ENCODE assay signal across 20 cellular contexts in genomic region chr6:158457616-158458278, GRCh38.
DNase-seq lines count a peak whose midpoint lies in the region; ATAC-seq and TF ChIP-seq lines count a peak whose summit lies in the region.
"Had no signal": no experiment of that assay in that cellular context is flagged by ENCODE, and none has a peak within 500 bp of the region (broad histone marks: within the 10 kb centered on the region; RNA-seq: fewer than 3 reads in every experiment).

No MANE protein-coding gene starts in this region.

- H3K27ac Mint-ChIP-seq in nephron, result peak overlapping the region; percentile 77 to 92 (median 81)
- no peak overlapping the region for H3K27ac Mint-ChIP-seq in activated T-helper 17 cell treated with anti-CD3 and anti-CD28 coated beads, Interleukin-2, amount 50 U/mL, for 72 hours
- H3K27ac Mint-ChIP-seq: activated CD4-positive, alpha-beta memory T cell treated with anti-CD3 and anti-CD28 coated beads for 36 hours; activated naive CD4-positive, alpha-beta T cell treated with anti-CD3 and anti-CD28 coated beads, Interleukin-2, amount 50 U/mL, for 24 hours; CD8-positive, alpha-beta T cell; mesothelial cell of epicardium; T-helper 17 cell had no signal

- H3K4me1 Mint-ChIP-seq in nephron, result peaks cover 18% of the 10 kb centered on the region
- no peaks in the 10 kb centered on the region for H3K4me1 Mint-ChIP-seq in activated T-helper 17 cell treated with anti-CD3 and anti-CD28 coated beads, Interleukin-2, amount 50 U/mL, for 72 hours
- H3K4me1 Mint-ChIP-seq: activated naive CD4-positive, alpha-beta T cell treated with anti-CD3 and anti-CD28 coated beads, Interleukin-2, amount 50 U/mL, for 24 hours had no signal

- no peaks in the 10 kb centered on the region for H3K27me3 Mint-ChIP-seq in nephron (ENCODE audit: low read depth)
- H3K27me3 Mint-ChIP-seq in activated T-helper 17 cell treated with anti-CD3 and anti-CD28 coated beads, Interleukin-2, amount 50 U/mL, for 72 hours, result no peaks in the 10 kb centered on the region
- H3K27me3 Mint-ChIP-seq: activated CD4-positive, alpha-beta memory T cell treated with anti-CD3 and anti-CD28 coated beads for 36 hours; activated naive CD4-positive, alpha-beta T cell treated with anti-CD3 and anti-CD28 coated beads, Interleukin-2, amount 50 U/mL, for 24 hours; T-helper 17 cell had no signal

- peak; percentile 43 for DNase-seq in EH (ENCODE audit: low read depth)
- DNase-seq in M059J (ENCODE audit: low read depth), result peak; percentile 38
- DNase-seq in cerebellar cortex (ENCODE audit: low spot score), result peak; percentile 53
- DNase-seq in activated CD4-positive, CD25-positive, alpha-beta regulatory T cell treated with anti-CD3 and anti-CD28 coated beads, Interleukin-2, amount 50 U/mL, for 72 hours, result no peak
- DNase-seq: activated CD4-positive, alpha-beta memory T cell treated with anti-CD3 and anti-CD28 coated beads for 36 hours; activated T-cell treated with anti-CD3 and anti-CD28 coated beads, Interleukin-2, amount 50 U/mL, for 1 hour; CD8-positive, alpha-beta T cell; DND-41; Karpas-422; NCI-H1092; NCI-H526; stimulated activated CD4-positive, alpha-beta T cell treated with anti-CD3 and anti-CD28 coated beads, Interleukin-12 subunit alpha, Interleukin-12 subunit beta, amount 100 ng/mL, for 4 hours; T-helper 17 cell had no signal

- TF ChIP-seq CTCF in nephron (IDR thresholded peaks at IDR 0.05; ENCODE audit: unreplicated experiment in 3 of 3), result no peak

- ATAC-seq in HG02798 (IDR thresholded peaks at IDR 0.05; ENCODE audit: poor library complexity, unreplicated experiment) (no peak), HG03457 (IDR thresholded peaks at IDR 0.05; ENCODE audit: unreplicated experiment) (no peak)
- ATAC-seq in activated T-helper 17 cell treated with anti-CD3 and anti-CD28 coated beads, Interleukin-2, amount 50 U/mL, for 72 hours (replicated peaks), result no peak
- ATAC-seq: CD8-positive, alpha-beta T cell; T-helper 17 cell had no signal

- H3K4me3 Mint-ChIP-seq in nephron, result no peak overlapping the region
- H3K4me3 Mint-ChIP-seq in activated T-helper 17 cell treated with anti-CD3 and anti-CD28 coated beads, Interleukin-2, amount 50 U/mL, for 72 hours, result no peak overlapping the region
- H3K4me3 Mint-ChIP-seq: activated CD4-positive, alpha-beta memory T cell treated with anti-CD3 and anti-CD28 coated beads for 36 hours; activated naive CD4-positive, alpha-beta T cell treated with anti-CD3 and anti-CD28 coated beads, Interleukin-2, amount 50 U/mL, for 24 hours; CD8-positive, alpha-beta T cell; mesothelial cell of epicardium; neural crest cell; T-helper 17 cell had no signal

- H3K36me3 Mint-ChIP-seq in nephron (ENCODE audit: low read depth), result peaks cover 63% of the 10 kb centered on the region
- H3K36me3 Mint-ChIP-seq in activated T-helper 17 cell treated with anti-CD3 and anti-CD28 coated beads, Interleukin-2, amount 50 U/mL, for 72 hours (ENCODE audit: low read depth), result peaks cover 41% of the 10 kb centered on the region

- H3K9me3 Mint-ChIP-seq in nephron, result no peaks in the 10 kb centered on the region
- no peaks in the 10 kb centered on the region for H3K9me3 Mint-ChIP-seq in activated T-helper 17 cell treated with anti-CD3 and anti-CD28 coated beads, Interleukin-2, amount 50 U/mL, for 72 hours
- H3K9me3 Mint-ChIP-seq: activated CD4-positive, alpha-beta memory T cell treated with anti-CD3 and anti-CD28 coated beads for 36 hours; activated naive CD4-positive, alpha-beta T cell treated with anti-CD3 and anti-CD28 coated beads, Interleukin-2, amount 50 U/mL, for 24 hours; CD8-positive, alpha-beta T cell; mesothelial cell of epicardium; neural crest cell had no signal
